Comparison of ENCODE assay signal across 12 cellular contexts in genomic region chr1:203129501-203130231, GRCh38. TPM values are rescaled to one million over a fixed set of nuclear protein-coding genes. Genes with fewer than 3 reads are reported as not detected.
DNase-seq lines count a peak whose midpoint lies in the region; ATAC-seq and TF ChIP-seq lines count a peak whose summit lies in the region.
"Had no signal": no experiment of that assay in that cellular context is flagged by ENCODE, and none has a peak within 500 bp of the region (broad histone marks: within the 10 kb centered on the region; RNA-seq: fewer than 3 reads in every experiment).

No MANE protein-coding gene starts in this region.

- H3K9me3 ChIP-seq in fibroblast of lung (ENCODE audit: control insufficient read depth, insufficient read depth, low read depth, low read length): no peaks in the 10 kb centered on the region

- no peaks in the 10 kb centered on the region for H3K79me2 ChIP-seq in fibroblast of lung (ENCODE audit: control insufficient read depth, insufficient read depth, low read length)

- H4K20me1 ChIP-seq in fibroblast of lung (ENCODE audit: control insufficient read depth, extremely low read depth, insufficient read depth, low read length): peaks cover 1% of the 10 kb centered on the region

- no peaks in the 10 kb centered on the region for H3K36me3 Mint-ChIP-seq in osteocyte (ENCODE audit: unreplicated experiment)

- peaks cover 25% of the 10 kb centered on the region for H3K27me3 Mint-ChIP-seq in osteocyte (ENCODE audit: unreplicated experiment)

- TF ChIP-seq CTCF in fibroblast of lung (conservative IDR thresholded peaks at IDR 0.05 in 1 of 2, IDR thresholded peaks at IDR 0.05 in 1 of 2; ENCODE audit: low read depth in 1 of 2, low read length in 2 of 2) (no peak), osteocyte (IDR thresholded peaks at IDR 0.05) (no peak)

- no peak overlapping the region for H3K4me3 Mint-ChIP-seq in osteocyte (ENCODE audit: unreplicated experiment)
- H3K4me3 Mint-ChIP-seq: activated B cell treated with CpG ODN at 0.5 μM for 24 hours had no signal

- H3K27ac Mint-ChIP-seq in osteocyte (ENCODE audit: unreplicated experiment): peak overlapping the region; percentile 40
- H3K27ac Mint-ChIP-seq: activated B cell treated with CpG ODN at 0.5 μM for 24 hours had no signal

- peaks cover 23% of the 10 kb centered on the region for H3K4me1 Mint-ChIP-seq in osteocyte (ENCODE audit: unreplicated experiment)

- H3K36me3 ChIP-seq in fibroblast of lung (ENCODE audit: control insufficient read depth, insufficient read depth, low read length): no peaks in the 10 kb centered on the region
- H3K36me3 ChIP-seq: brain microvascular endothelial cell had no signal

- H3K4me2 ChIP-seq in fibroblast of lung (ENCODE audit: extremely low read depth, insufficient read depth, low read length): peak overlapping the region; percentile 5

- H2AFZ ChIP-seq in fibroblast of lung (ENCODE audit: low read length): no peak overlapping the region

- ATAC-seq in HG02798 (IDR thresholded peaks at IDR 0.05; ENCODE audit: poor library complexity, unreplicated experiment) (no peak), GM21381 (IDR thresholded peaks at IDR 0.05; ENCODE audit: unreplicated experiment) (no peak), HG02885 (IDR thresholded peaks at IDR 0.05; ENCODE audit: poor library complexity, unreplicated experiment) (no peak)

- peak overlapping the region in 1 of 4 experiments; percentile 20 for H3K4me3 ChIP-seq in fibroblast of lung (replicated peaks in 1 of 4; ENCODE audit: control extremely low read depth in 1 of 4, insufficient read depth in 1 of 4, low read depth in 3 of 4, low read length in 4 of 4)

- peaks cover 17% of the 10 kb centered on the region for H3K27me3 ChIP-seq in fibroblast of lung (ENCODE audit: control insufficient read depth, insufficient read depth, low read length)

- H3K9ac ChIP-seq in fibroblast of lung (ENCODE audit: insufficient read depth, low read length): no peak overlapping the region

- H3K27ac ChIP-seq in fibroblast of lung (ENCODE audit: insufficient read depth, low read length): no peak overlapping the region
- H3K27ac ChIP-seq: brain microvascular endothelial cell had no signal

- H3K9me3 Mint-ChIP-seq in osteocyte (ENCODE audit: unreplicated experiment): no peaks in the 10 kb centered on the region
- H3K9me3 Mint-ChIP-seq: activated B cell treated with CpG ODN at 0.5 μM for 24 hours had no signal

- DNase-seq in Caki2 (ENCODE audit: low read depth): peak; percentile 66
- peak; percentile 49 for DNase-seq in NCI-H1092 treated with DMSO at 0.1 percent for 48 hours (lab: John Stamatoyannopoulos, UW)
- no peak for DNase-seq in fibroblast of lung (ENCODE audit: low read depth in 2 of 2)
- no peak for DNase-seq in osteocyte (ENCODE audit: extremely low spot score, unreplicated experiment)
- no peak for DNase-seq in T-helper 9 cell
- DNase-seq: activated B cell treated with CpG ODN at 0.5 μM for 24 hours, brain microvascular endothelial cell, NCI-H226 had no signal

- peaks cover 4% of the 10 kb centered on the region for H3K4me1 ChIP-seq in fibroblast of lung (ENCODE audit: control insufficient read depth, extremely low read depth, insufficient read depth, low read length)

- in situ Hi-C loops in Caki2 (cut with HindIII; ENCODE audit: low pct_unique_long_range_greater_than_20kb, low sequenced_read_pairs): no loop called here

RNA-seq across cellular contexts. Expression of gene ADORA1, which starts 2.1 kb away (rescaled TPM):
- total RNA-seq in Caki2 (2014; rRNA removed; shearing (Covaris generic); ENCODE audit: low replicate concordance): 87.9 and 100 TPM in 2 replicates
- total RNA-seq in fibroblast of lung: 1.5 and 10.8 TPM in 2 replicates
- 1.3 and 6.1 TPM in 2 replicates for polyA plus RNA-seq in fibroblast of lung
- polyA plus RNA-seq in fibroblast of lung (2012): 1.9 and 7.1 TPM in 2 replicates
- 2.4 and 16.7 TPM in 2 replicates for polyA minus RNA-seq in fibroblast of lung (ENCODE audit: low replicate concordance)
- 0.21 and 0.26 TPM in 2 replicates for total RNA-seq in osteocyte
- total RNA-seq: activated B cell treated with CpG ODN at 0.5 μM for 24 hours had no signal

RNA-seq across cellular contexts. Expression of gene MYOG, which starts 43.9 kb away (rescaled TPM):
- total RNA-seq in Caki2 (2014; rRNA removed; shearing (Covaris generic); ENCODE audit: low replicate concordance): not detected in 2 replicates
- total RNA-seq in fibroblast of lung: not detected in 2 replicates
- polyA plus RNA-seq in fibroblast of lung: 0.03 TPM in 1 of 2 replicates, not detected in the other
- polyA plus RNA-seq in fibroblast of lung (2012): not detected in 2 replicates
- not detected in 2 replicates for polyA minus RNA-seq in fibroblast of lung (ENCODE audit: low replicate concordance)
- not detected in 2 replicates for total RNA-seq in osteocyte
- total RNA-seq: activated B cell treated with CpG ODN at 0.5 μM for 24 hours had no signal
- polyA plus RNA-seq: urinary bladder had no signal

RNA-seq across cellular contexts. Expression of gene MYBPH, which starts 46.0 kb away (rescaled TPM):
- not detected in 2 replicates for total RNA-seq in Caki2 (2014; rRNA removed; shearing (Covaris generic); ENCODE audit: low replicate concordance)
- total RNA-seq in fibroblast of lung (0.17 and 0.26 TPM in 2 replicates), osteocyte (not detected in 2 replicates)
- 0.71 and 5.5 TPM in 2 replicates for polyA plus RNA-seq in fibroblast of lung
- 1.1 and 11.3 TPM in 2 replicates for polyA plus RNA-seq in fibroblast of lung (2012)
- 2.2 and 9.4 TPM in 2 replicates for polyA minus RNA-seq in fibroblast of lung (ENCODE audit: low replicate concordance)
- total RNA-seq: activated B cell treated with CpG ODN at 0.5 μM for 24 hours had no signal
- polyA plus RNA-seq: urinary bladder had no signal

RNA-seq across cellular contexts. Expression of gene CHI3L1, which starts 56.8 kb away (rescaled TPM):
- not detected in 2 replicates for total RNA-seq in Caki2 (2014; rRNA removed; shearing (Covaris generic); ENCODE audit: low replicate concordance)
- total RNA-seq in fibroblast of lung (3.0 and 17.5 TPM in 2 replicates), osteocyte (not detected in 2 replicates)
- 4.2 and 42.8 TPM in 2 replicates for polyA plus RNA-seq in fibroblast of lung
- 3.6 and 31.3 TPM in 2 replicates for polyA plus RNA-seq in fibroblast of lung (2012)
- polyA minus RNA-seq in fibroblast of lung (ENCODE audit: low replicate concordance): 2.0 and 22.4 TPM in 2 replicates

Comparison
In these comparisons a context has a peak if more than half of its experiments do, and no peak if none do; other contexts are left out.
1. DNase-seq: peak in Caki2 (single experiment) and NCI-H1092 treated with DMSO at 0.1 percent for 48 hours (single experiment); none in fibroblast of lung (0 of 2), osteocyte (single experiment) and T-helper 9 cell (single experiment).